Comparison of ENCODE assay signal across 25 cellular contexts in genomic region chr1:225596152-225596551, GRCh38. TPM values are rescaled to one million over a fixed set of nuclear protein-coding genes. Genes with fewer than 3 reads are reported as not detected.
DNase-seq lines count a peak whose midpoint lies in the region; ATAC-seq and TF ChIP-seq lines count a peak whose summit lies in the region.
"Had no signal": no experiment of that assay in that cellular context is flagged by ENCODE, and none has a peak within 500 bp of the region (broad histone marks: within the 10 kb centered on the region; RNA-seq: fewer than 3 reads in every experiment).

No MANE protein-coding gene starts in this region.

- no peak overlapping the region for H3K4me3 Mint-ChIP-seq in WTC11
- H3K4me3 Mint-ChIP-seq: activated B cell treated with CpG ODN at 0.5 μM for 24 hours; activated CD4-positive, alpha-beta memory T cell treated with anti-CD3 and anti-CD28 coated beads for 36 hours; central memory CD8-positive, alpha-beta T cell; IgD-negative memory B cell; naive thymus-derived CD4-positive, alpha-beta T cell had no signal

- H3K36me3 ChIP-seq in HEK293 (ENCODE audit: control insufficient read depth in 2 of 2, insufficient read depth in 1 of 2, low read length in 2 of 2): peaks cover 0 to 11% of the 10 kb centered on the region in 2 experiments; a peak in 2 of 3 replicates
- no peaks in the 10 kb centered on the region for H3K36me3 ChIP-seq in psoas muscle (ENCODE audit: insufficient read depth in 1 of 2, low read depth in 1 of 2)
- peaks cover 0 to 4% (median 0%) of the 10 kb centered on the region in 3 donors for H3K36me3 ChIP-seq in esophagus squamous epithelium
- H3K36me3 ChIP-seq: gastroesophageal sphincter had no signal

- peaks cover 46% of the 10 kb centered on the region for H3K4me1 Mint-ChIP-seq in WTC11
- H3K4me1 Mint-ChIP-seq: activated B cell treated with CpG ODN at 0.5 μM for 24 hours; central memory CD8-positive, alpha-beta T cell; naive thymus-derived CD4-positive, alpha-beta T cell had no signal

- H3K27me3 ChIP-seq in foreskin keratinocyte (no peaks in the 10 kb centered on the region), psoas muscle (ENCODE audit: insufficient read depth in 3 of 3, low read length in 2 of 3) (no peaks in the 10 kb centered on the region), esophagus squamous epithelium (no peaks in the 10 kb centered on the region)
- H3K27me3 ChIP-seq: gastroesophageal sphincter, testis had no signal

- H3K36me3 Mint-ChIP-seq in WTC11: peaks cover 16% of the 10 kb centered on the region
- H3K36me3 Mint-ChIP-seq: activated CD4-positive, alpha-beta memory T cell treated with anti-CD3 and anti-CD28 coated beads for 36 hours had no signal

- H3K4me1 ChIP-seq in HEK293 (ENCODE audit: control insufficient read depth, insufficient read depth, low read length) (peaks cover 28% of the 10 kb centered on the region), foreskin keratinocyte (peaks cover 8% of the 10 kb centered on the region), psoas muscle (peaks cover 57% of the 10 kb centered on the region), esophagus squamous epithelium (peaks cover 0 to 26% (median 0%) of the 10 kb centered on the region in 3 donors)
- H3K4me1 ChIP-seq: parathyroid adenoma had no signal

- no peaks in the 10 kb centered on the region for H3K27me3 Mint-ChIP-seq in WTC11 (ENCODE audit: low read depth)
- H3K27me3 Mint-ChIP-seq: activated B cell treated with CpG ODN at 0.5 μM for 24 hours, IgD-negative memory B cell had no signal

- CTCF ChIA-PET in HEK293 (lab: Yijun Ruan, JAX): interaction anchor here (0.6 to 1.7 kb wide), 6 partner anchors 10 to 177 kb away, joined by 3 to 5 read pairs (median 4); no protein-coding TSS in a partner anchor
- CTCF ChIA-PET in WTC11 (lab: Charles Lee): interaction anchor here (1.5 kb wide), 1 partner anchor 115 kb away, joined by 5 read pairs; no protein-coding TSS in a partner anchor

- no peak for ATAC-seq in WTC11
- ATAC-seq in foreskin keratinocyte: peak; percentile 36
- peak in 2 of 4 donors; percentile 21 for ATAC-seq in psoas muscle
- ATAC-seq in GM18858 (IDR thresholded peaks at IDR 0.05; ENCODE audit: unreplicated experiment): no peak
- ATAC-seq: gastroesophageal sphincter; naive thymus-derived CD4-positive, alpha-beta T cell had no signal

- H3K4me3 ChIP-seq in HEK293 (ENCODE audit: low read depth, low read length): no peak overlapping the region
- H3K4me3 ChIP-seq in psoas muscle: peak overlapping the region; percentile 23
- H3K4me3 ChIP-seq in esophagus squamous epithelium: no peak overlapping the region
- H3K4me3 ChIP-seq: gastroesophageal sphincter, testis had no signal

- H3K27ac ChIP-seq in HEK293 (ENCODE audit: extremely low read depth, low read depth, low read length) (no peak overlapping the region), foreskin keratinocyte (no peak overlapping the region), psoas muscle (peak overlapping the region; percentile 8), esophagus squamous epithelium (no peak overlapping the region), caudate nucleus (ENCODE audit: low read depth, low read length) (no peak overlapping the region)
- H3K27ac ChIP-seq: C4-2B, gastroesophageal sphincter, parathyroid adenoma, RWPE1, testis had no signal

- no peak for TF ChIP-seq CTCF in HEK293 (tag by site-specific recombination; IDR thresholded peaks at IDR 0.05)
- TF ChIP-seq CTCF in WTC11 (IDR thresholded peaks at IDR 0.05): no peak
- TF ChIP-seq CTCF in foreskin keratinocyte (conservative IDR thresholded peaks at IDR 0.05): no peak
- no peak for TF ChIP-seq CTCF in psoas muscle (IDR thresholded peaks at IDR 0.05)
- TF ChIP-seq CTCF in esophagus squamous epithelium (IDR thresholded peaks at IDR 0.05): no peak

- intact Hi-C loops in psoas muscle (cut with DNase I): loop anchor here in 1 of 2 donors (10.0 kb wide), 1 partner anchor 59 kb away; the partner anchor contains the start of gene ENAH
- intact Hi-C loops in esophagus squamous epithelium (cut with DNase I): no loop called here

- H3K9me3 ChIP-seq in HEK293 (ENCODE audit: control insufficient read depth, insufficient read depth, low read depth, low read length): no peaks in the 10 kb centered on the region; the same call in 1 of the 2 replicates
- H3K9me3 ChIP-seq in psoas muscle: no peaks in the 10 kb centered on the region
- H3K9me3 ChIP-seq in esophagus squamous epithelium: no peaks in the 10 kb centered on the region
- H3K9me3 ChIP-seq: gastroesophageal sphincter, testis had no signal

- H3K9me3 Mint-ChIP-seq in WTC11: peaks cover 14% of the 10 kb centered on the region
- H3K9me3 Mint-ChIP-seq: central memory CD8-positive, alpha-beta T cell had no signal

- POLR2A ChIA-PET in HEK293 (lab: Yijun Ruan, JAX) (no interaction called here), WTC11 (lab: Charles Lee) (no interaction called here)

- WGBS in psoas muscle, 3 donors: 41 to 51% (median 49%) methylated on average over 2 of the region's 2 CpGs
- WGBS in esophagus squamous epithelium, 2 donors: 16 to 33% methylated on average over 2 of the region's 2 CpGs

- DNase-seq in WTC11 (ENCODE audit: low spot score) (no peak), foreskin keratinocyte (no peak), psoas muscle (no peak), T1000 (lab: John Stamatoyannopoulos, UW) (no peak), esophagus squamous epithelium (lab: John Stamatoyannopoulos, UW) (no peak), caudate nucleus (lab: John Stamatoyannopoulos, UW) (no peak)
- DNase-seq: activated B cell treated with CpG ODN at 0.5 μM for 24 hours; activated CD4-positive, alpha-beta memory T cell treated with anti-CD3 and anti-CD28 coated beads for 36 hours; activated gamma-delta T cell; kidney; naive thymus-derived CD4-positive, alpha-beta T cell; NCI-H146; NCI-H526; small intestine; stimulated activated CD4-positive, alpha-beta T cell treated with anti-CD3 and anti-CD28 coated beads, Interleukin-2, amount 100 ng/mL, for 48 hours; stimulated activated naive CD4-positive, alpha-beta T cell; testis had no signal

- TF ChIP-seq POLR2A in esophagus squamous epithelium (IDR thresholded peaks at IDR 0.05): no peak

- H3K27ac Mint-ChIP-seq in WTC11: peak overlapping the region; percentile 28; the same call in 1 of the 2 replicates
- H3K27ac Mint-ChIP-seq: activated B cell treated with CpG ODN at 0.5 μM for 24 hours; activated CD4-positive, alpha-beta memory T cell treated with anti-CD3 and anti-CD28 coated beads for 36 hours; IgD-negative memory B cell; naive thymus-derived CD4-positive, alpha-beta T cell had no signal

TF ChIP-seq in HEK293, 187 proteins besides CTCF, POLR2A, EP300 and RAD21:
- no peak for TF ChIP-seq ZNF202 (tag by site-specific recombination; IDR thresholded peaks at IDR 0.05; ENCODE audit: borderline replicate concordance)
- TF ChIP-seq, protein P1, sequence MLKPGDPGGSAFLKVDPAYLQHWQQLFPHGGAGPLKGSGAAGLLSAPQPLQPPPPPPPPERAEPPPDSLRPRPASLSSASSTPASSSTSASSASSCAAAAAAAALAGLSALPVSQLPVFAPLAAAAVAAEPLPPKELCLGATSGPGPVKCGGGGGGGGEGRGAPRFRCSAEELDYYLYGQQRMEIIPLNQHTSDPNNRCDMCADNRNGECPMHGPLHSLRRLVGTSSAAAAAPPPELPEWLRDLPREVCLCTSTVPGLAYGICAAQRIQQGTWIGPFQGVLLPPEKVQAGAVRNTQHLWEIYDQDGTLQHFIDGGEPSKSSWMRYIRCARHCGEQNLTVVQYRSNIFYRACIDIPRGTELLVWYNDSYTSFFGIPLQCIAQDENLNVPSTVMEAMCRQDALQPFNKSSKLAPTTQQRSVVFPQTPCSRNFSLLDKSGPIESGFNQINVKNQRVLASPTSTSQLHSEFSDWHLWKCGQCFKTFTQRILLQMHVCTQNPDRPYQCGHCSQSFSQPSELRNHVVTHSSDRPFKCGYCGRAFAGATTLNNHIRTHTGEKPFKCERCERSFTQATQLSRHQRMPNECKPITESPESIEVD (tag by site-specific recombination; IDR thresholded peaks at IDR 0.05): 0 out of 2 replicates have a peak, but pooled peaks have one; percentile 40
TF ChIP-seq in HEK293: peak in this region for 1.

TF ChIP-seq in WTC11, 78 proteins besides CTCF, POLR2A, EP300 and RAD21:
- no peak for TF ChIP-seq CREM (CRISPR knock-in tag; IDR thresholded peaks at IDR 0.05)

RNA-seq across cellular contexts. Expression of gene ENAH, which starts 56.8 kb away (rescaled TPM):
- total RNA-seq in WTC11 (2021) (223 to 229 TPM (median 227 TPM) in 3 replicates), foreskin keratinocyte (58.4 and 75.0 TPM in 2 replicates), psoas muscle (100 to 1,000 TPM; 119 to 262 (median 177) TPM), esophagus squamous epithelium (10 to 100 TPM in 3 of 4 donors, 1 to 10 TPM in 1; 8.6 to 42.5 (median 35.9) TPM)
- polyA plus RNA-seq in foreskin keratinocyte (8.1 and 13.2 TPM in 2 replicates), psoas muscle (10 to 100 TPM; 17.1 to 76.4 (median 38.8) TPM)
- polyA plus RNA-seq: naive thymus-derived CD4-positive, alpha-beta T cell had no signal
